ENCODE assay signal across 29 cellular contexts in genomic region chr3:69700949-69701348, GRCh38.
"Had no signal": no experiment of that assay in that cellular context is flagged by ENCODE, and none has a peak within 500 bp of the region (broad histone marks: within the 10 kb centered on the region; RNA-seq: fewer than 3 reads in every experiment).

No MANE protein-coding gene starts in this region.

- FAIRE-seq: urothelium cell line had no signal

- H3K36me3 ChIP-seq: stomach, suprapubic skin, thoracic aorta, thyroid gland, tibial artery, tibial nerve, transverse colon, upper lobe of left lung, upper lobe of right lung, uterus, vagina had no signal

- H3K27ac Mint-ChIP-seq: stimulated activated effector memory CD8-positive, alpha-beta T cell treated with anti-CD3 and anti-CD28 coated beads, Interleukin-12 subunit alpha, Interleukin-12 subunit beta, amount 100 ng/mL, for 72 hours; stimulated activated memory B cell treated with anti-CD40 and anti-IgM and Interleukin-4, amounts not matched to agents 10 μg/mL and 1 μg/mL and 100 μg/mL, for 72 hours; stimulated activated naive B cell treated with anti-CD40 and anti-IgM and Interleukin-4, amounts not matched to agents 10 μg/mL and 1 μg/mL and 100 μg/mL, for 72 hours; stimulated activated naive CD8-positive, alpha-beta T cell treated with anti-CD3 and anti-CD28 coated beads, Interleukin-15, amount 100 ng/mL, for 72 hours; stimulated activated naive CD8-positive, alpha-beta T cell treated with anti-CD3 and anti-CD28 coated beads, Interleukin-15, Interleukin-2, amounts not matched to agents 100 ng/mL and 50 ng/mL, for 24 hours; type B pancreatic cell had no signal

- H3K4me1 ChIP-seq: stomach, testis, tibial artery, tibial nerve, transverse colon, upper lobe of left lung, upper lobe of right lung, uterus, vagina had no signal

- H3K4me3 ChIP-seq: stomach, suprapubic skin, testis, thoracic aorta, thyroid gland, tibial artery, tibial nerve, transverse colon, upper lobe of left lung, upper lobe of right lung, uterus, vagina had no signal

- ATAC-seq: stimulated activated effector memory CD8-positive, alpha-beta T cell treated with anti-CD3 and anti-CD28 coated beads, Interleukin-12 subunit alpha, Interleukin-12 subunit beta, amount 100 ng/mL, for 72 hours; stimulated activated memory B cell treated with anti-CD40 and anti-IgM and Interleukin-4, amounts not matched to agents 10 μg/mL and 1 μg/mL and 100 μg/mL, for 72 hours; stimulated activated naive B cell treated with anti-CD40 and anti-IgM and Interleukin-4, amounts not matched to agents 10 μg/mL and 1 μg/mL and 100 μg/mL, for 72 hours; stimulated activated naive CD8-positive, alpha-beta T cell treated with anti-CD3 and anti-CD28 coated beads, Interleukin-15, amount 100 ng/mL, for 72 hours; stimulated activated naive CD8-positive, alpha-beta T cell treated with anti-CD3 and anti-CD28 coated beads, Interleukin-15, Interleukin-2, amounts not matched to agents 100 U/mL and 50 U/mL, for 24 hours; upper lobe of right lung had no signal

- DNase-seq: stimulated activated CD4-positive, alpha-beta T cell treated with anti-CD3 and anti-CD28 coated beads, Interleukin-2, amount 100 ng/mL, for 48 hours; stimulated activated CD4-positive, alpha-beta T cell treated with anti-CD3 and anti-CD28 coated beads, Interleukin-4, amount 100 ng/mL, for 1 hour; stimulated activated CD4-positive, alpha-beta T cell treated with anti-CD3 and anti-CD28 coated beads, Interleukin-4, amount 100 ng/mL, for 24 hours; stimulated activated CD4-positive, alpha-beta T cell treated with anti-CD3 and anti-CD28 coated beads, Interleukin-4, amount 100 ng/mL, for 4 hours; stimulated activated CD8-positive, alpha-beta memory T cell treated with anti-CD3 and anti-CD28 coated beads, Interleukin-4, amount 100 ng/mL, for 48 hours; stimulated activated naive B cell treated with anti-CD40 and anti-IgM and Interleukin-4, amounts not matched to agents 10 μg/mL and 1 μg/mL and 100 μg/mL, for 72 hours; stimulated activated naive CD4-positive, alpha-beta T cell; stimulated activated naive CD4-positive, alpha-beta T cell treated with Interleukin-2 at 50 U/mL for 16 hours; stimulated activated naive CD8-positive, alpha-beta T cell treated with anti-CD3 and anti-CD28 coated beads, Interleukin-15, amount 100 ng/mL, for 72 hours; stimulated activated naive CD8-positive, alpha-beta T cell treated with anti-CD3 and anti-CD28 coated beads, Interleukin-15, Interleukin-2, amounts not matched to agents 100 U/mL and 50 U/mL, for 24 hours; stomach; substantia nigra; testis; thyroid gland; tibial artery; transverse colon; trophoblast cell; upper lobe of left lung; upper lobe of right lung; uterus had no signal

- H3K27me3 Mint-ChIP-seq: stimulated activated memory B cell treated with anti-CD40 and anti-IgM and Interleukin-4, amounts not matched to agents 10 μg/mL and 1 μg/mL and 100 μg/mL, for 72 hours; stimulated activated naive CD8-positive, alpha-beta T cell treated with anti-CD3 and anti-CD28 coated beads, Interleukin-15, amount 100 ng/mL, for 72 hours; type B pancreatic cell had no signal

- H3K9me3 ChIP-seq: suprapubic skin, testis, thyroid gland, transverse colon, upper lobe of right lung, uterus, vagina had no signal

- H3K27me3 ChIP-seq: stomach, suprapubic skin, testis, thyroid gland, tibial artery, tibial nerve, transverse colon, upper lobe of left lung, upper lobe of right lung, uterus, vagina had no signal

- H3K4me3 Mint-ChIP-seq: stimulated activated effector memory CD8-positive, alpha-beta T cell treated with anti-CD3 and anti-CD28 coated beads, Interleukin-12 subunit alpha, Interleukin-12 subunit beta, amount 100 ng/mL, for 72 hours; stimulated activated memory B cell treated with anti-CD40 and anti-IgM and Interleukin-4, amounts not matched to agents 10 μg/mL and 1 μg/mL and 100 μg/mL, for 72 hours; stimulated activated naive B cell treated with anti-CD40 and anti-IgM and Interleukin-4, amounts not matched to agents 10 μg/mL and 1 μg/mL and 100 μg/mL, for 72 hours; stimulated activated naive CD8-positive, alpha-beta T cell treated with anti-CD3 and anti-CD28 coated beads, Interleukin-15, amount 100 ng/mL, for 72 hours; stimulated activated naive CD8-positive, alpha-beta T cell treated with anti-CD3 and anti-CD28 coated beads, Interleukin-15, Interleukin-2, amounts not matched to agents 100 ng/mL and 50 ng/mL, for 24 hours; type B pancreatic cell had no signal

- H3K36me3 Mint-ChIP-seq: stimulated activated effector memory CD8-positive, alpha-beta T cell treated with anti-CD3 and anti-CD28 coated beads, Interleukin-12 subunit alpha, Interleukin-12 subunit beta, amount 100 ng/mL, for 72 hours; stimulated activated memory B cell treated with anti-CD40 and anti-IgM and Interleukin-4, amounts not matched to agents 10 μg/mL and 1 μg/mL and 100 μg/mL, for 72 hours; stimulated activated naive B cell treated with anti-CD40 and anti-IgM and Interleukin-4, amounts not matched to agents 10 μg/mL and 1 μg/mL and 100 μg/mL, for 72 hours; type B pancreatic cell had no signal

- H3K27ac ChIP-seq: stomach, suprapubic skin, testis, thoracic aorta, thyroid gland, tibial artery, tibial nerve, transverse colon, upper lobe of left lung, upper lobe of right lung, uterus, vagina had no signal

- H3K4me1 Mint-ChIP-seq: stimulated activated effector memory CD8-positive, alpha-beta T cell treated with anti-CD3 and anti-CD28 coated beads, Interleukin-12 subunit alpha, Interleukin-12 subunit beta, amount 100 ng/mL, for 72 hours; stimulated activated memory B cell treated with anti-CD40 and anti-IgM and Interleukin-4, amounts not matched to agents 10 μg/mL and 1 μg/mL and 100 μg/mL, for 72 hours; stimulated activated naive B cell treated with anti-CD40 and anti-IgM and Interleukin-4, amounts not matched to agents 10 μg/mL and 1 μg/mL and 100 μg/mL, for 72 hours; stimulated activated naive CD8-positive, alpha-beta T cell treated with anti-CD3 and anti-CD28 coated beads, Interleukin-15, amount 100 ng/mL, for 72 hours had no signal
